Comparison of ENCODE assay signal across 2 cellular contexts in the genomic region with DNA sequence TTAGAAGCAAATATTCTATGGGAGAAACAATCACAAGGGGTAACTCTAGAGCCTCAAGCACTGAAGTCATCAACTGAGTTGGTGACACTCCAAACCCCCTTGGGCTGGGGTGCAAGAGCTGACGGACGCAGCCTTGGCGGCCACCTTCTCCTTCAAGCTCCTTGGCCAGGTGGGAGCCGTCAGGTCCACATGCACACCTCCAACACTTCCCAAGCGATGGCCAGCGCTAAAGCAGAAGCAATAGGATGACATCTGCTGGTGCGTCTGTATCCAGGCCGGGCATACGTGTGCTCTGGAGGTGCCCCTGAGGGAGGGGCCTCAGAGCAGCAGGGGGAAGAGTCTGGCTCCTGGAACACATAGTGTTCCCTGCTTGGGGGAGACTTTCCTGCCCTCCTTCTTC.
TF ChIP-seq lines count a peak whose summit lies in the region.

No MANE protein-coding gene starts in this region.

TF ChIP-seq in HCT116, 20 proteins besides CTCF, POLR2A, EP300 and RAD21:
- TF ChIP-seq EGR1 (IDR thresholded peaks at IDR 0.05; ENCODE audit: low read depth) (no peak), SIN3A (IDR thresholded peaks at IDR 0.05; ENCODE audit: low read depth) (no peak), TCF7L2 (IDR thresholded peaks at IDR 0.05; ENCODE audit: borderline replicate concordance, extremely low read depth, insufficient read depth, insufficient read length) (no peak), SRF (IDR thresholded peaks at IDR 0.05; ENCODE audit: low read depth) (no peak), FOSL1 (IDR thresholded peaks at IDR 0.05; ENCODE audit: low read depth) (no peak), CEBPB (IDR thresholded peaks at IDR 0.05; ENCODE audit: low read depth) (no peak)
- TF ChIP-seq, protein P1, sequence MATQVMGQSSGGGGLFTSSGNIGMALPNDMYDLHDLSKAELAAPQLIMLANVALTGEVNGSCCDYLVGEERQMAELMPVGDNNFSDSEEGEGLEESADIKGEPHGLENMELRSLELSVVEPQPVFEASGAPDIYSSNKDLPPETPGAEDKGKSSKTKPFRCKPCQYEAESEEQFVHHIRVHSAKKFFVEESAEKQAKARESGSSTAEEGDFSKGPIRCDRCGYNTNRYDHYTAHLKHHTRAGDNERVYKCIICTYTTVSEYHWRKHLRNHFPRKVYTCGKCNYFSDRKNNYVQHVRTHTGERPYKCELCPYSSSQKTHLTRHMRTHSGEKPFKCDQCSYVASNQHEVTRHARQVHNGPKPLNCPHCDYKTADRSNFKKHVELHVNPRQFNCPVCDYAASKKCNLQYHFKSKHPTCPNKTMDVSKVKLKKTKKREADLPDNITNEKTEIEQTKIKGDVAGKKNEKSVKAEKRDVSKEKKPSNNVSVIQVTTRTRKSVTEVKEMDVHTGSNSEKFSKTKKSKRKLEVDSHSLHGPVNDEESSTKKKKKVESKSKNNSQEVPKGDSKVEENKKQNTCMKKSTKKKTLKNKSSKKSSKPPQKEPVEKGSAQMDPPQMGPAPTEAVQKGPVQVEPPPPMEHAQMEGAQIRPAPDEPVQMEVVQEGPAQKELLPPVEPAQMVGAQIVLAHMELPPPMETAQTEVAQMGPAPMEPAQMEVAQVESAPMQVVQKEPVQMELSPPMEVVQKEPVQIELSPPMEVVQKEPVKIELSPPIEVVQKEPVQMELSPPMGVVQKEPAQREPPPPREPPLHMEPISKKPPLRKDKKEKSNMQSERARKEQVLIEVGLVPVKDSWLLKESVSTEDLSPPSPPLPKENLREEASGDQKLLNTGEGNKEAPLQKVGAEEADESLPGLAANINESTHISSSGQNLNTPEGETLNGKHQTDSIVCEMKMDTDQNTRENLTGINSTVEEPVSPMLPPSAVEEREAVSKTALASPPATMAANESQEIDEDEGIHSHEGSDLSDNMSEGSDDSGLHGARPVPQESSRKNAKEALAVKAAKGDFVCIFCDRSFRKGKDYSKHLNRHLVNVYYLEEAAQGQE (IDR thresholded peaks at IDR 0.05; ENCODE audit: low read depth), result no peak
TF ChIP-seq in HCT116: peak in this region for 0.

TF ChIP-seq in H1, 55 proteins besides CTCF, POLR2A, EP300 and RAD21:
- TF ChIP-seq, protein P2, sequence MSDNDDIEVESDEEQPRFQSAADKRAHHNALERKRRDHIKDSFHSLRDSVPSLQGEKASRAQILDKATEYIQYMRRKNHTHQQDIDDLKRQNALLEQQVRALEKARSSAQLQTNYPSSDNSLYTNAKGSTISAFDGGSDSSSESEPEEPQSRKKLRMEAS (IDR thresholded peaks at IDR 0.05), result peak; percentile 8; the same call in 1 of the 2 replicates
- TF ChIP-seq PHF8 (conservative IDR thresholded peaks at IDR 0.05; ENCODE audit: low read depth, low read length), result no peak
TF ChIP-seq in H1: peak in this region for 1.
